ENCODE assay signal across 21 cellular contexts in genomic region chr1:209433649-209434031, GRCh38.
A peak's percentile ranks its signal among the peaks of the same experiment; 100 is the strongest.
DNase-seq lines count a peak whose midpoint lies in the region; ATAC-seq and TF ChIP-seq lines count a peak whose summit lies in the region.
"Had no signal": no experiment of that assay in that cellular context is flagged by ENCODE, and none has a peak within 500 bp of the region (broad histone marks: within the 10 kb centered on the region; RNA-seq: fewer than 3 reads in every experiment).

No MANE protein-coding gene starts in this region.

- 86% methylated on average over 3 of the region's 3 CpGs for WGBS in SK-N-SH (ENCODE audit: low lambda C conversion rate)

- peak overlapping the region; percentile 1; the same call in 1 of the 2 replicates for H3K4me2 ChIP-seq in SK-N-SH

- TF ChIP-seq EP300 in SK-N-SH (IDR thresholded peaks at IDR 0.05; ENCODE audit: borderline replicate concordance in 1 of 2, low read depth in 1 of 2, low read length in 1 of 2), result no peak

- H3K4me3 ChIP-seq in SK-N-SH (ENCODE audit: low read depth in 2 of 2, low read length in 1 of 2), result no peak overlapping the region
- no peak overlapping the region for H3K4me3 ChIP-seq in ascending aorta
- H3K4me3 ChIP-seq: heart right ventricle, left ventricle myocardium inferior, right atrium auricular region, transverse colon had no signal

- no peak for TF ChIP-seq CTCF in SK-N-SH (IDR thresholded peaks at IDR 0.05)
- no peak for TF ChIP-seq CTCF in MCF 10A (IDR thresholded peaks at IDR 0.05; ENCODE audit: unreplicated experiment)
- TF ChIP-seq CTCF in ascending aorta (IDR thresholded peaks at IDR 0.05), result no peak

- H3K4me1 Mint-ChIP-seq in MCF 10A (ENCODE audit: insufficient read depth, unreplicated experiment), result peaks cover 62% of the 10 kb centered on the region
- H3K4me1 Mint-ChIP-seq: activated CD4-positive, alpha-beta T cell treated with anti-CD3 and anti-CD28 coated beads for 36 hours; activated naive CD8-positive, alpha-beta T cell treated with anti-CD3 and anti-CD28 coated beads for 36 hours; naive thymus-derived CD4-positive, alpha-beta T cell had no signal

- peak overlapping the region; percentile 93 for H3K4me3 Mint-ChIP-seq in MCF 10A (ENCODE audit: unreplicated experiment)
- H3K4me3 Mint-ChIP-seq: activated CD4-positive, alpha-beta T cell treated with anti-CD3 and anti-CD28 coated beads for 36 hours; activated naive CD8-positive, alpha-beta T cell treated with anti-CD3 and anti-CD28 coated beads for 36 hours; naive thymus-derived CD4-positive, alpha-beta T cell; T-helper 1 cell treated with Interleukin-12 subunit alpha and Interleukin-12 subunit beta and Interleukin-4 antibody, amounts not matched to agents 30 μg/mL and 1 μg/mL, for 36 hours had no signal

- H3K36me3 Mint-ChIP-seq in MCF 10A (ENCODE audit: insufficient read depth, unreplicated experiment), result peaks cover 60% of the 10 kb centered on the region
- H3K36me3 Mint-ChIP-seq: activated naive CD8-positive, alpha-beta T cell treated with anti-CD3 and anti-CD28 coated beads for 36 hours had no signal

- ATAC-seq in SK-N-SH treated with all-trans-retinoic acid at 6 μM for 48 hours (no peak), GM21367 (IDR thresholded peaks at IDR 0.05; ENCODE audit: unreplicated experiment) (no peak)
- ATAC-seq: activated CD4-positive, alpha-beta T cell treated with anti-CD3 and anti-CD28 coated beads for 36 hours; heart right ventricle; naive thymus-derived CD4-positive, alpha-beta T cell; Panc1 had no signal

- H3K27me3 Mint-ChIP-seq in MCF 10A (ENCODE audit: insufficient read depth, unreplicated experiment), result no peaks in the 10 kb centered on the region

- H2AFZ ChIP-seq in SK-N-SH (ENCODE audit: low read depth), result no peak overlapping the region

- H3K9me2 ChIP-seq in SK-N-SH, result no peaks in the 10 kb centered on the region

- H3K27me3 ChIP-seq in SK-N-SH (ENCODE audit: insufficient read depth) (no peaks in the 10 kb centered on the region), ascending aorta (no peaks in the 10 kb centered on the region)
- H3K27me3 ChIP-seq: right atrium auricular region, transverse colon had no signal

- H3K36me3 ChIP-seq in SK-N-SH (replicated peaks in 1 of 2; ENCODE audit: control insufficient read depth in 1 of 2, insufficient read depth in 2 of 2, low read length in 1 of 2), result no peaks in the 10 kb centered on the region
- no peaks in the 10 kb centered on the region for H3K36me3 ChIP-seq in ascending aorta
- H3K36me3 ChIP-seq: heart right ventricle, left ventricle myocardium inferior, right atrium auricular region, transverse colon had no signal

- CTCF ChIA-PET in SK-N-SH (lab: Yijun Ruan, JAX), result interaction anchor here (0.7 to 4.9 kb wide), 6 partner anchors 75 to 230 kb away, joined by 3 to 40 read pairs (median 3); no protein-coding TSS in a partner anchor
- CTCF ChIA-PET in MCF 10A (lab: Yijun Ruan, JAX), result interaction anchor here (0.5 to 26.1 kb wide), 17 partner anchors 10 to 231 kb away, joined by 3 to 1242 read pairs (median 7); no protein-coding TSS in a partner anchor

- intact Hi-C loops in MCF 10A (cut with micrococcal nuclease) (loop anchor here (10.0 kb wide), 1 partner anchor 439 kb away; no protein-coding TSS in a partner anchor), ascending aorta (cut with DNase I) (no loop called here)

- peaks cover 5 to 15% of the 10 kb centered on the region in 2 experiments; a peak in 3 of 4 replicates for H3K4me1 ChIP-seq in SK-N-SH (ENCODE audit: control insufficient read depth in 1 of 2, insufficient read depth in 2 of 2, low read depth in 1 of 2, low read length in 1 of 2)
- H3K4me1 ChIP-seq in ascending aorta, result no peaks in the 10 kb centered on the region
- H3K4me1 ChIP-seq: heart right ventricle, left ventricle myocardium inferior, right atrium auricular region, transverse colon had no signal

- H3K9me3 ChIP-seq in SK-N-SH (no peaks in the 10 kb centered on the region), ascending aorta (no peaks in the 10 kb centered on the region)
- H3K9me3 ChIP-seq: heart right ventricle, left ventricle myocardium inferior, right atrium auricular region, transverse colon had no signal

- H4K20me1 ChIP-seq in SK-N-SH (ENCODE audit: insufficient read depth), result no peaks in the 10 kb centered on the region

- POLR2A ChIA-PET in SK-N-SH (lab: Yijun Ruan, JAX), result no interaction called here
- POLR2A ChIA-PET in MCF 10A (lab: Yijun Ruan, JAX), result interaction anchor here (0.5 to 38.6 kb wide), 43 partner anchors 8 to 1224 kb away, joined by 3 to 6956 read pairs (median 6); partner anchors contain the start of genes C1orf74, LAMB3 and PLXNA2

- no peak overlapping the region for H3K27ac ChIP-seq in SK-N-SH (ENCODE audit: low read depth in 2 of 2, low read length in 1 of 2)
- no peak overlapping the region for H3K27ac ChIP-seq in ascending aorta
- H3K27ac ChIP-seq: heart right ventricle, left ventricle myocardium inferior, right atrium auricular region, transverse colon had no signal

- no TSS peak for BruUV-seq in MCF 10A (replicated peaks; lab: Mats Ljungman, UMichigan)

- H3K79me2 ChIP-seq in SK-N-SH (ENCODE audit: insufficient read depth), result no peaks in the 10 kb centered on the region

- no peak for TF ChIP-seq RAD21 in SK-N-SH (IDR thresholded peaks at IDR 0.05; ENCODE audit: low read length)

- H3K9me3 Mint-ChIP-seq in MCF 10A (ENCODE audit: unreplicated experiment), result no peaks in the 10 kb centered on the region
- H3K9me3 Mint-ChIP-seq: activated naive CD8-positive, alpha-beta T cell treated with anti-CD3 and anti-CD28 coated beads for 36 hours; T-helper 1 cell treated with Interleukin-12 subunit alpha and Interleukin-12 subunit beta and Interleukin-4 antibody, amounts not matched to agents 30 μg/mL and 1 μg/mL, for 36 hours had no signal

- no peak overlapping the region for H3K9ac ChIP-seq in SK-N-SH

- no peaks in the 10 kb centered on the region for H3F3A ChIP-seq in SK-N-SH (replicated peaks; ENCODE audit: insufficient read depth)

- H3K27ac Mint-ChIP-seq in MCF 10A (ENCODE audit: low read depth, unreplicated experiment), result peak overlapping the region; percentile 90
- H3K27ac Mint-ChIP-seq: activated CD4-positive, alpha-beta T cell treated with anti-CD3 and anti-CD28 coated beads for 36 hours; activated naive CD8-positive, alpha-beta T cell treated with anti-CD3 and anti-CD28 coated beads for 36 hours; naive thymus-derived CD4-positive, alpha-beta T cell; T-helper 1 cell treated with Interleukin-12 subunit alpha and Interleukin-12 subunit beta and Interleukin-4 antibody, amounts not matched to agents 30 μg/mL and 1 μg/mL, for 36 hours had no signal

- DNase-seq in SK-N-SH (no peak), MCF 10A (ENCODE audit: unreplicated experiment) (peak; percentile 93), kidney tubule cell (ENCODE audit: low spot score) (peak; percentile 32), ascending aorta (ENCODE audit: low spot score in 2 of 2) (no peak), HuH-7 (ENCODE audit: low spot score) (no peak)
- DNase-seq in activated CD4-positive, CD25-positive, alpha-beta regulatory T cell treated with anti-CD3 and anti-CD28 coated beads, Interleukin-2, amount 50 U/mL, for 72 hours, result no peak
- DNase-seq: activated CD4-positive, alpha-beta T cell treated with anti-CD3 and anti-CD28 coated beads for 36 hours; activated naive CD8-positive, alpha-beta T cell treated with anti-CD3 and anti-CD28 coated beads for 36 hours; activated T-cell treated with anti-CD3 and anti-CD28 coated beads for 4 hours; GF-D8; heart right ventricle; left ventricle myocardium inferior; naive thymus-derived CD4-positive, alpha-beta T cell; NCI-H1436 treated with DMSO at 0.1 percent for 48 hours; stimulated activated CD4-positive, alpha-beta T cell treated with anti-CD3 and anti-CD28 coated beads, Interleukin-2, amount 100 ng/mL, for 24 hours; transverse colon had no signal

TF ChIP-seq in SK-N-SH, 30 proteins besides CTCF, POLR2A, EP300 and RAD21 (continues in another document):
- no peak for TF ChIP-seq FOXM1 (IDR thresholded peaks at IDR 0.05; ENCODE audit: low read depth)
- TF ChIP-seq USF2 (IDR thresholded peaks at IDR 0.05; ENCODE audit: borderline replicate concordance, low read depth, low read length), result no peak
- TF ChIP-seq JUND (IDR thresholded peaks at IDR 0.05), result no peak
- TF ChIP-seq EZH2phosphoT487 (IDR thresholded peaks at IDR 0.05; ENCODE audit: borderline replicate concordance, low read depth), result no peak
- TF ChIP-seq ELF1 (IDR thresholded peaks at IDR 0.05), result no peak
- no peak for TF ChIP-seq SIN3A (IDR thresholded peaks at IDR 0.05; ENCODE audit: borderline replicate concordance, low read depth, low read length)
- TF ChIP-seq YY1 (IDR thresholded peaks at IDR 0.05; ENCODE audit: low read depth), result no peak

TF ChIP-seq in SK-N-SH treated with all-trans-retinoic acid at 6 μM for 48 hours, 23 proteins besides CTCF, POLR2A, EP300 and RAD21:
- TF ChIP-seq ARNTL (CRISPR knock-in tag; IDR thresholded peaks at IDR 0.05; ENCODE audit: borderline replicate concordance, low read depth), result no peak
- no peak for TF ChIP-seq CSDC2 (CRISPR knock-in tag; IDR thresholded peaks at IDR 0.05)
- TF ChIP-seq GLIS3 (CRISPR knock-in tag; IDR thresholded peaks at IDR 0.05), result no peak
- TF ChIP-seq BACH2 (CRISPR knock-in tag; IDR thresholded peaks at IDR 0.05; ENCODE audit: borderline replicate concordance), result no peak
- no peak for TF ChIP-seq OSR1 (CRISPR knock-in tag; IDR thresholded peaks at IDR 0.05)
- no peak for TF ChIP-seq ZFP3 (CRISPR knock-in tag; IDR thresholded peaks at IDR 0.05)
- no peak for TF ChIP-seq ISL1 (CRISPR knock-in tag; IDR thresholded peaks at IDR 0.05)

Comparison
In these comparisons a context has a peak if more than half of its experiments do, and no peak if none do; other contexts are left out.
1. DNase-seq: peak in MCF 10A (single experiment) and kidney tubule cell (single experiment); none in SK-N-SH (single experiment), activated CD4-positive, CD25-positive, alpha-beta regulatory T cell treated with anti-CD3 and anti-CD28 coated beads, Interleukin-2, amount 50 U/mL, for 72 hours (single experiment), ascending aorta (0 of 2) and HuH-7 (single experiment).